Comparison of ENCODE assay signal across 16 cellular contexts in genomic region chr1:81484284-81484683, GRCh38.
"Had no signal": no experiment of that assay in that cellular context is flagged by ENCODE, and none has a peak within 500 bp of the region (broad histone marks: within the 10 kb centered on the region; RNA-seq: fewer than 3 reads in every experiment).

No MANE protein-coding gene starts in this region.

- ATAC-seq: left ventricle myocardium superior; stimulated activated naive CD8-positive, alpha-beta T cell treated with anti-CD3 and anti-CD28 coated beads, Interleukin-15, amount 100 ng/mL, for 72 hours had no signal

- H3K4me3 ChIP-seq: cardiac muscle cell, esophagus squamous epithelium, skin epidermis, thoracic aorta had no signal

- H3K36me3 ChIP-seq: cardiac muscle cell, esophagus squamous epithelium, thoracic aorta had no signal

- FAIRE-seq: TTC549, urothelium cell line had no signal

- DNase-seq: activated CD4-positive, alpha-beta T cell treated with anti-CD3 and anti-CD28 coated beads, Interleukin-2, amount 10 ng/mL, durations not matched to agents 7 days and 5 days; activated CD4-positive, CD25-positive, alpha-beta regulatory T cell; activated CD8-positive, alpha-beta memory T cell treated with anti-CD3 and anti-CD28 coated beads for 24 hours; activated naive CD4-positive, alpha-beta T cell treated with anti-CD3 and anti-CD28 coated beads for 36 hours; esophagus squamous epithelium; foreskin fibroblast; glutamatergic neuron; islet precursor cell; left ventricle myocardium superior; stimulated activated CD4-positive, alpha-beta T cell treated with anti-CD3 and anti-CD28 coated beads, Interleukin-4, amount 100 ng/mL, for 4 hours; stimulated activated naive CD8-positive, alpha-beta T cell treated with anti-CD3 and anti-CD28 coated beads, Interleukin-15, amount 100 ng/mL, for 72 hours had no signal

- H3K27me3 ChIP-seq: cardiac muscle cell, esophagus squamous epithelium had no signal

- H3K4me1 ChIP-seq: esophagus squamous epithelium had no signal

- H3K27ac ChIP-seq: cardiac muscle cell, esophagus squamous epithelium, skin epidermis, thoracic aorta had no signal

- H3K9me3 ChIP-seq: thoracic aorta had no signal
